Comparison of ENCODE assay signal across 8 cellular contexts in genomic region chr14:75427126-75427481, GRCh38. TPM values are rescaled to one million over a fixed set of nuclear protein-coding genes. Genes with fewer than 3 reads are reported as not detected.
DNase-seq lines count a peak whose midpoint lies in the region; ATAC-seq and TF ChIP-seq lines count a peak whose summit lies in the region.

No MANE protein-coding gene starts in this region.

- H3K4me3 Mint-ChIP-seq in central memory CD8-positive, alpha-beta T cell = peak overlapping the region; percentile 54

- intact Hi-C loops in aorta (cut with DNase I) = loop anchor here (2.0 to 10.0 kb wide), 5 partner anchors 26 to 115 kb away; no protein-coding TSS in a partner anchor

- H3K27me3 Mint-ChIP-seq in central memory CD8-positive, alpha-beta T cell = peaks cover 38% of the 10 kb centered on the region

- peak overlapping the region; percentile 68 for H4K8ac ChIP-seq in mesendoderm (ENCODE audit: low read depth, low read length)

- H3K4me1 ChIP-seq in mesendoderm (ENCODE audit: control insufficient read depth, low read depth, low read length) (peaks cover 11% of the 10 kb centered on the region), aorta (ENCODE audit: control insufficient read depth in 1 of 2, insufficient read depth in 2 of 2, low read length in 2 of 2) (peaks cover 0 to 12% of the 10 kb centered on the region in 2 donors)

- H3K4ac ChIP-seq in mesendoderm (ENCODE audit: low read depth, low read length) = peak overlapping the region; percentile 38

- peaks cover 23% of the 10 kb centered on the region for H3K79me1 ChIP-seq in mesendoderm (ENCODE audit: low read length)

- peak overlapping the region; percentile 88 for H3K27ac ChIP-seq in HL-60 (replicated peaks)
- no peak overlapping the region for H3K27ac ChIP-seq in mesendoderm (ENCODE audit: low read depth, low read length)
- peak overlapping the region in 1 of 2 donors; percentile 9 for H3K27ac ChIP-seq in aorta (ENCODE audit: low read depth in 1 of 2, low read length in 2 of 2)

- peaks cover 37% of the 10 kb centered on the region for H3K79me2 ChIP-seq in mesendoderm (ENCODE audit: control insufficient read depth, insufficient read depth, low read length)

- ATAC-seq in GM19438 (IDR thresholded peaks at IDR 0.05; ENCODE audit: low read depth, unreplicated experiment) = peak; percentile 65
- no peak for ATAC-seq in central memory CD8-positive, alpha-beta T cell (replicated peaks; ENCODE audit: extremely low read depth, poor library complexity, severe bottlenecking)
- ATAC-seq in aorta (ENCODE audit: low FRiP score) = peak; percentile 31
- ATAC-seq in HG02840 (IDR thresholded peaks at IDR 0.05; ENCODE audit: low FRiP score, unreplicated experiment) = no peak

- H2BK15ac ChIP-seq in mesendoderm (replicated peaks; ENCODE audit: low read depth) = no peak overlapping the region

- no peak overlapping the region for H2BK5ac ChIP-seq in mesendoderm (ENCODE audit: low read length)

- peak overlapping the region; percentile 44 for H3K4me3 ChIP-seq in HL-60 (replicated peaks; ENCODE audit: insufficient read depth, low read length)
- H3K4me3 ChIP-seq in mesendoderm (ENCODE audit: low read length) = peak overlapping the region; percentile 52
- peak overlapping the region; percentile 85 to 92 for H3K4me3 ChIP-seq in aorta (ENCODE audit: low read length in 2 of 2)

- peak overlapping the region; percentile 83 for H3K9ac ChIP-seq in mesendoderm (ENCODE audit: low read length)

- DNase-seq in HL-60 (ENCODE audit: low read depth in 1 of 2, low spot score in 1 of 2) (no peak), mesendoderm (no peak), aorta (peak in 1 of 2 donors; percentile 48), iPS-NIHi11 (ENCODE audit: low spot score) (no peak), NCI-H2081 treated with DMSO at 0.1 percent for 48 hours (lab: John Stamatoyannopoulos, UW) (no peak)
- DNase-seq in central memory CD8-positive, alpha-beta T cell (ENCODE audit: low spot score in 2 of 2) = no peak

- no peak overlapping the region for H2AK5ac ChIP-seq in mesendoderm (ENCODE audit: low read length)

- no peak overlapping the region for H3K27ac Mint-ChIP-seq in central memory CD8-positive, alpha-beta T cell (ENCODE audit: low read depth)

- peaks cover 4% of the 10 kb centered on the region for H3K36me3 ChIP-seq in mesendoderm (ENCODE audit: control insufficient read depth, insufficient read depth, low read length)
- no peaks in the 10 kb centered on the region for H3K36me3 ChIP-seq in aorta (ENCODE audit: control insufficient read depth in 1 of 2, insufficient read depth in 2 of 2, low read length in 1 of 2)

- no peak for TF ChIP-seq CTCF in HL-60 (IDR thresholded peaks at IDR 0.05; ENCODE audit: insufficient read depth, low read length)

- no CpG with 5 or more reads among the region's 15 CpGs for WGBS in mesendoderm (ENCODE audit: extremely low coverage, insufficient coverage, low lambda C conversion rate)
- 42 to 43% methylated on average over 15 of the region's 15 CpGs for WGBS in aorta, 2 donors

- peak overlapping the region; percentile 69 for H3K4me2 ChIP-seq in mesendoderm (ENCODE audit: low read length)

- H3K18ac ChIP-seq in mesendoderm (ENCODE audit: low read length) = peak overlapping the region; percentile 60

- peak overlapping the region; percentile 84 for H2BK120ac ChIP-seq in mesendoderm (ENCODE audit: low read depth, low read length)

- H3K4me1 Mint-ChIP-seq in central memory CD8-positive, alpha-beta T cell = no peaks in the 10 kb centered on the region

- no peaks in the 10 kb centered on the region for H3K9me3 Mint-ChIP-seq in central memory CD8-positive, alpha-beta T cell

- H3K9me3 ChIP-seq in aorta (ENCODE audit: control insufficient read depth, low read length) = no peaks in the 10 kb centered on the region

- no peak overlapping the region for H4K5ac ChIP-seq in mesendoderm (ENCODE audit: low read length)

- H3K27me3 ChIP-seq in HL-60 (ENCODE audit: insufficient read depth, poor library complexity, severe bottlenecking) (no peaks in the 10 kb centered on the region), mesendoderm (ENCODE audit: insufficient read depth, low read length, poor library complexity) (no peaks in the 10 kb centered on the region), aorta (ENCODE audit: control insufficient read depth in 1 of 2, insufficient read depth in 2 of 2, low read length in 1 of 2) (no peaks in the 10 kb centered on the region)

- H3K23ac ChIP-seq in mesendoderm (ENCODE audit: low read length) = no peak overlapping the region

- H3K56ac ChIP-seq in mesendoderm (ENCODE audit: low read length) = peak overlapping the region; percentile 82

- peaks cover 2% of the 10 kb centered on the region for H3K36me3 Mint-ChIP-seq in central memory CD8-positive, alpha-beta T cell (ENCODE audit: insufficient read depth)

RNA-seq across cellular contexts. Expression of gene JDP2, which starts 0.7 kb away (rescaled TPM):
- polyA plus RNA-seq in mesendoderm (2013, experiment 1 of 2) = 27.4 TPM
- polyA plus RNA-seq in mesendoderm (2013, experiment 2 of 2) = 28.8 TPM
- 10 to 100 TPM; 48.3 to 50.2 TPM for total RNA-seq in aorta
- polyA plus RNA-seq in aorta = 10 to 100 TPM; 20.9 to 39.7 TPM

Comparison
In these comparisons a context has a peak if more than half of its experiments do, and no peak if none do; other contexts are left out.
1. ATAC-seq: peak in GM19438 (single experiment) and aorta (single experiment); none in central memory CD8-positive, alpha-beta T cell (single experiment) and HG02840 (single experiment).
2. Peak in every context shown above with its lines, with median percentiles within 50 percentile points of each other: H3K4me3 ChIP-seq.